In genomic region chr7:142770720-142771352, GRCh38 we compare ENCODE assay signal across 14 cellular contexts. TPM values are rescaled to one million over a fixed set of nuclear protein-coding genes. Genes with fewer than 3 reads are reported as not detected.
A peak's percentile ranks its signal among the peaks of the same experiment; 100 is the strongest.
DNase-seq lines count a peak whose midpoint lies in the region; ATAC-seq, FAIRE-seq and TF ChIP-seq lines count a peak whose summit lies in the region.
"Had no signal": no experiment of that assay in that cellular context is flagged by ENCODE, and none has a peak within 500 bp of the region (broad histone marks: within the 10 kb centered on the region; RNA-seq: fewer than 3 reads in every experiment).

TSS of gene PRSS2 (plus strand) at chr7:142770970. CDS start at chr7:142770983, 13 bp downstream.

- no peaks in the 10 kb centered on the region for H3K9me2 ChIP-seq in HCT116 (ENCODE audit: insufficient read depth)

- H2AFZ ChIP-seq in HCT116 (ENCODE audit: low read depth, low read length, poor library complexity, severe bottlenecking) = no peak within 1 kb of the TSS

- H3K9me3 ChIP-seq in HCT116 (ENCODE audit: control insufficient read depth in 1 of 2, insufficient read depth in 1 of 2, low read depth in 1 of 2, low read length in 2 of 2) = no peaks in the 10 kb centered on the region
- no peaks in the 10 kb centered on the region for H3K9me3 ChIP-seq in small intestine (ENCODE audit: control insufficient read depth, low read depth)
- H3K9me3 ChIP-seq: A549 had no signal

- H3K9ac ChIP-seq in HCT116 (ENCODE audit: low read length) = no peak within 1 kb of the TSS

- H3K36me3 ChIP-seq in HCT116 (ENCODE audit: control insufficient read depth in 1 of 2, insufficient read depth in 2 of 2, low read length in 2 of 2) (no peaks in the 10 kb centered on the region), small intestine (ENCODE audit: control insufficient read depth in 2 of 2, insufficient read depth in 2 of 2, low read length in 2 of 2) (no peaks in the 10 kb centered on the region)

- H3K27me3 ChIP-seq in HCT116 (ENCODE audit: insufficient read depth, low read length) = peaks cover 34% of the 10 kb centered on the region
- H3K27me3 ChIP-seq in small intestine (ENCODE audit: control insufficient read depth in 2 of 2, insufficient read depth in 2 of 2, low read length in 2 of 2) = peaks cover 0 to 3% of the 10 kb centered on the region in 2 donors

- TF ChIP-seq CTCF in HCT116 (IDR thresholded peaks at IDR 0.05 in 2 of 3, conservative IDR thresholded peaks at IDR 0.05 in 1 of 3; ENCODE audit: borderline replicate concordance in 1 of 3, insufficient read depth in 1 of 3, low read depth in 2 of 3, low read length in 2 of 3) = no peak

- no peak within 1 kb of the TSS for H3K4me2 ChIP-seq in HCT116 (ENCODE audit: low read length)
- H3K4me2 ChIP-seq: A549 had no signal

- H3K27ac ChIP-seq in HCT116 (ENCODE audit: low read depth, low read length) (no peak within 1 kb of the TSS), small intestine (ENCODE audit: low read depth in 1 of 2, low read length in 1 of 2) (no peak within 1 kb of the TSS)
- H3K27ac ChIP-seq: A549 had no signal

- RAD21 ChIA-PET in HCT116 (lab: Charles Lee; ENCODE audit: low non-redundant PET in 1 of 2, low total read pairs in 2 of 2, uncharacterized antibody in 2 of 2, unreplicated experiment in 2 of 2) = no interaction called here

- no peak for ATAC-seq in HCT116
- ATAC-seq: A549, right cardiac atrium had no signal

- CTCF ChIA-PET in HCT116 (lab: Charles Lee) = interaction anchor here (1.8 kb wide), 1 partner anchor 12 kb away, joined by 7 read pairs; no protein-coding TSS in a partner anchor

- H3K4me1 ChIP-seq in HCT116 (ENCODE audit: control insufficient read depth in 1 of 2, insufficient read depth in 2 of 2, low read length in 2 of 2) (no peaks in the 10 kb centered on the region), small intestine (ENCODE audit: control insufficient read depth in 2 of 2, insufficient read depth in 1 of 2, low read depth in 1 of 2, low read length in 1 of 2) (no peaks in the 10 kb centered on the region)
- H3K4me1 ChIP-seq: A549 had no signal

- 69 to 82% (median 75%) methylated on average over 6 of the region's 6 CpGs for WGBS in small intestine, 3 donors

- no TSS peak for BruUV-seq in HCT116 (replicated peaks; lab: Mats Ljungman, UMichigan)

- FAIRE-seq in small intestine (lab: Jason Lieb, UNC) (no peak), urothelium cell line (lab: Jason Lieb, UNC) (no peak)
- FAIRE-seq: A549 had no signal

- no peaks in the 10 kb centered on the region for H4K20me1 ChIP-seq in HCT116 (ENCODE audit: insufficient read depth)

- POLR2A ChIA-PET in HCT116 (lab: Charles Lee) = no interaction called here

- DNase-seq in NCI-H748 (lab: John Stamatoyannopoulos, UW; ENCODE audit: unreplicated experiment) (peak; percentile 47), NCI-H748 treated with DMSO at 0.1 percent for 48 hours (lab: John Stamatoyannopoulos, UW) (no peak), HCT116 (ENCODE audit: low read depth, low spot score) (no peak), NCI-H187 (lab: John Stamatoyannopoulos, UW) (peak; percentile 92 to 95), small intestine (no peak), 8988T (no peak), urothelium cell line (ENCODE audit: low spot score) (no peak), anterior cingulate cortex (lab: John Stamatoyannopoulos, UW) (no peak)
- DNase-seq: GOT3, NCI-H510A, right cardiac atrium had no signal

- H3K4me3 ChIP-seq in HCT116 (replicated peaks in 1 of 2; ENCODE audit: low read depth in 1 of 2, low read length in 2 of 2) = no peak within 1 kb of the TSS
- H3K4me3 ChIP-seq in small intestine (ENCODE audit: low read depth in 1 of 2, low read length in 2 of 2) = no peak within 1 kb of the TSS
- H3K4me3 ChIP-seq: A549, lung had no signal

- TF ChIP-seq RAD21 in HCT116 (IDR thresholded peaks at IDR 0.05; ENCODE audit: low read depth) = no peak

- no peak for TF ChIP-seq POLR2A in HCT116 (IDR thresholded peaks at IDR 0.05; ENCODE audit: borderline replicate concordance, extremely low read depth, insufficient read depth, insufficient read length)

- no peaks in the 10 kb centered on the region for H3K79me2 ChIP-seq in HCT116 (ENCODE audit: insufficient read depth, low read length)

- intact Hi-C loops in HCT116 (cut with micrococcal nuclease) = no loop called here

TF ChIP-seq in HCT116, 20 proteins besides CTCF, POLR2A, EP300 and RAD21:
- TF ChIP-seq ZFX (IDR thresholded peaks at IDR 0.05) (no peak), EZH2 (IDR thresholded peaks at IDR 0.05) (no peak), SP1 (IDR thresholded peaks at IDR 0.05; ENCODE audit: low read depth) (no peak), EGR1 (IDR thresholded peaks at IDR 0.05; ENCODE audit: low read depth) (no peak), ELF1 (IDR thresholded peaks at IDR 0.05; ENCODE audit: borderline replicate concordance, low read depth) (no peak), FOSL1 (IDR thresholded peaks at IDR 0.05; ENCODE audit: low read depth) (no peak), CEBPB (IDR thresholded peaks at IDR 0.05; ENCODE audit: low read depth) (no peak), MAX (IDR thresholded peaks at IDR 0.05) (no peak), POLR2AphosphoS5 (IDR thresholded peaks at IDR 0.05; ENCODE audit: low read depth, low read length) (no peak), TCF7L2 (IDR thresholded peaks at IDR 0.05; ENCODE audit: borderline replicate concordance, extremely low read depth, insufficient read depth, insufficient read length) (no peak), EZH2phosphoT487 (IDR thresholded peaks at IDR 0.05; ENCODE audit: borderline replicate concordance) (no peak), CBX3 (IDR thresholded peaks at IDR 0.05; ENCODE audit: low read depth) (no peak), YY1 (IDR thresholded peaks at IDR 0.05; ENCODE audit: extremely low read depth, insufficient replicate concordance, low read depth, low read length) (no peak), ZNF274 (IDR thresholded peaks at IDR 0.05; ENCODE audit: low read depth, low read length) (no peak), JUND (IDR thresholded peaks at IDR 0.05) (no peak), REST (IDR thresholded peaks at IDR 0.05; ENCODE audit: low read depth) (no peak), SIN3A (IDR thresholded peaks at IDR 0.05; ENCODE audit: low read depth) (no peak), ZBTB33 (IDR thresholded peaks at IDR 0.05; ENCODE audit: extremely low read depth, insufficient replicate concordance, low read length) (no peak), ATF3 (IDR thresholded peaks at IDR 0.05) (no peak)

RNA-seq across cellular contexts. Expression of gene PRSS2, which starts in this region (rescaled TPM):
- 36.8 TPM for total RNA-seq in HCT116 (2021; ENCODE audit: unreplicated experiment)
- polyA plus RNA-seq in HCT116 (2012) = not detected in 2 replicates
- 100 to 1,000 TPM in 2 of 3 donors, 10 to 100 TPM in 1; 91.5 to 814 (median 154) TPM for polyA plus RNA-seq in small intestine
- total RNA-seq: cardiac septum had no signal
- polyA plus RNA-seq: A549 had no signal

Comparison
In these comparisons a context has a peak if more than half of its experiments do, and no peak if none do; other contexts are left out.
1. DNase-seq: peak in NCI-H748 (single experiment) and NCI-H187 (2 of 2); none in NCI-H748 treated with DMSO at 0.1 percent for 48 hours (single experiment), HCT116 (single experiment), small intestine (single experiment), 8988T (single experiment), urothelium cell line (single experiment) and anterior cingulate cortex (0 of 58).